1 cellular context compared by ENCODE assay signal in genomic region chr16:85275533-85276249, GRCh38.
TF ChIP-seq lines count a peak whose summit lies in the region.

No MANE protein-coding gene starts in this region.

TF ChIP-seq in HepG2, 621 proteins besides CTCF, POLR2A, EP300 and RAD21 (continued from another document):
- TF ChIP-seq ZNF407 (CRISPR knock-in tag; IDR thresholded peaks at IDR 0.05; ENCODE audit: not compliant biosample characterization) (peak; percentile 70), ZNF230 (CRISPR knock-in tag; IDR thresholded peaks at IDR 0.05) (no peak), HMG20A (CRISPR knock-in tag; IDR thresholded peaks at IDR 0.05; ENCODE audit: borderline replicate concordance) (no peak), ZNF605 (CRISPR knock-in tag; IDR thresholded peaks at IDR 0.05) (peak; percentile 67; the same call in 1 of the 2 replicates), KMT2B (CRISPR knock-in tag; IDR thresholded peaks at IDR 0.05) (peak; percentile 47; the same call in 1 of the 2 replicates), TBX2 (CRISPR knock-in tag; IDR thresholded peaks at IDR 0.05; ENCODE audit: borderline replicate concordance) (no peak), JUND (CRISPR knock-in tag; IDR thresholded peaks at IDR 0.05) (no peak), SATB2 (CRISPR knock-in tag; IDR thresholded peaks at IDR 0.05) (no peak), ZNF737 (CRISPR knock-in tag; IDR thresholded peaks at IDR 0.05; ENCODE audit: borderline replicate concordance) (peak; percentile 68; the same call in 1 of the 2 replicates), ZBTB7B (CRISPR knock-in tag; IDR thresholded peaks at IDR 0.05) (0 out of 2 replicates have a peak, but pooled peaks have one; percentile 52), SP1 (IDR thresholded peaks at IDR 0.05) (no peak), SP1 (CRISPR knock-in tag; IDR thresholded peaks at IDR 0.05) (no peak), ZNF691 (CRISPR knock-in tag; IDR thresholded peaks at IDR 0.05; ENCODE audit: borderline replicate concordance, low read depth) (peak; percentile 66; the same call in 1 of the 2 replicates), SP5 (CRISPR knock-in tag; IDR thresholded peaks at IDR 0.05; ENCODE audit: borderline replicate concordance, low read depth) (0 out of 2 replicates have a peak, but pooled peaks have one; percentile 15), SKIL (CRISPR knock-in tag; IDR thresholded peaks at IDR 0.05; ENCODE audit: borderline replicate concordance) (no peak), E2F2 (CRISPR knock-in tag; IDR thresholded peaks at IDR 0.05; ENCODE audit: borderline replicate concordance) (no peak), TSC22D2 (CRISPR knock-in tag; IDR thresholded peaks at IDR 0.05; ENCODE audit: borderline replicate concordance) (no peak), YY1 (IDR thresholded peaks at IDR 0.05; ENCODE audit: insufficient read depth, insufficient replicate concordance, low read depth, low read length) (peak; percentile 32), MAF1 (CRISPR knock-in tag; IDR thresholded peaks at IDR 0.05; ENCODE audit: borderline replicate concordance) (no peak), ZNF652 (CRISPR knock-in tag; IDR thresholded peaks at IDR 0.05; ENCODE audit: borderline replicate concordance, low read depth) (0 out of 2 replicates have a peak, but pooled peaks have one; percentile 38), SMAD3 (CRISPR knock-in tag; IDR thresholded peaks at IDR 0.05) (0 out of 2 replicates have a peak, but pooled peaks have one; percentile 54), ARNTL (CRISPR knock-in tag; IDR thresholded peaks at IDR 0.05) (0 out of 2 replicates have a peak, but pooled peaks have one; percentile 36), MIER3 (CRISPR knock-in tag; IDR thresholded peaks at IDR 0.05; ENCODE audit: borderline replicate concordance) (peak; percentile 42; the same call in 1 of the 2 replicates), NBN (conservative IDR thresholded peaks at IDR 0.05) (no peak), MXD3 (CRISPR knock-in tag; IDR thresholded peaks at IDR 0.05) (0 out of 2 replicates have a peak, but pooled peaks have one; percentile 45), HOMEZ (CRISPR knock-in tag; IDR thresholded peaks at IDR 0.05; ENCODE audit: low read depth) (0 out of 2 replicates have a peak, but pooled peaks have one; percentile 17), ZNF644 (CRISPR knock-in tag; IDR thresholded peaks at IDR 0.05; ENCODE audit: low read depth) (no peak), ZNF740 (CRISPR knock-in tag; IDR thresholded peaks at IDR 0.05) (0 out of 2 replicates have a peak, but pooled peaks have one; percentile 53), ZNF703 (CRISPR knock-in tag; IDR thresholded peaks at IDR 0.05; ENCODE audit: borderline replicate concordance) (no peak), ZNF567 (CRISPR knock-in tag; IDR thresholded peaks at IDR 0.05; ENCODE audit: borderline replicate concordance) (peak; percentile 82), ZNF746 (CRISPR knock-in tag; IDR thresholded peaks at IDR 0.05) (peak; percentile 66; the same call in 1 of the 2 replicates), HBP1 (CRISPR knock-in tag; IDR thresholded peaks at IDR 0.05; ENCODE audit: low read depth) (0 out of 2 replicates have a peak, but pooled peaks have one; percentile 59), FOXA3 (CRISPR knock-in tag; IDR thresholded peaks at IDR 0.05) (0 out of 2 replicates have a peak, but pooled peaks have one; percentile 26), KLF9 (CRISPR knock-in tag; IDR thresholded peaks at IDR 0.05; ENCODE audit: low read depth) (no peak), ZFY (CRISPR knock-in tag; IDR thresholded peaks at IDR 0.05) (peak; percentile 27; the same call in 1 of the 2 replicates), ZNF24 (IDR thresholded peaks at IDR 0.05) (no peak), THRA (CRISPR knock-in tag; IDR thresholded peaks at IDR 0.05; ENCODE audit: borderline replicate concordance) (peak; percentile 64; the same call in 1 of the 2 replicates), KAT8 (CRISPR knock-in tag; IDR thresholded peaks at IDR 0.05) (0 out of 2 replicates have a peak, but pooled peaks have one; percentile 49)
